Comparison of ENCODE assay signal across 29 cellular contexts in the genomic region with DNA sequence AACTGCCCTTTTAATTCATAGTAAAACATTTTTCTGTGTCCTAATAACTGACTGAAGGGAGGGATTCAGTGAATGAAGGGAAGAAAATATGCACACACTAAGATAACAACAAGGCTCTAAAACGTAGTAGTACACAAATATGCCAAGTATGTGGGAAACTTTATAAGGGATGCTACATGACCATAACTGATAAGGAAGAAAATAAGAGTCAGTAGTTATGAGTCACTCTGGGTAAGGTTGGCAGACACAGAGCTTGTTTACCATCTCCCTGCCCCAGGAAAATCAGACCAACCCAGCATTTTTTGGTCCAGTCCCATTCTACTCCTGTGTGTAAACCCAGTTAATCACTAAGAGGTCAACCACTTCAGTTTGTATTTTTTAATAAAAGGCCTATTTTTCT.
DNase-seq lines count a peak whose midpoint lies in the region; ATAC-seq and TF ChIP-seq lines count a peak whose summit lies in the region.
"Had no signal": no experiment of that assay in that cellular context is flagged by ENCODE, and none has a peak within 500 bp of the region (broad histone marks: within the 10 kb centered on the region; RNA-seq: fewer than 3 reads in every experiment).

No MANE protein-coding gene starts in this region.

- no peak overlapping the region for H3K4me3 ChIP-seq in astrocyte of the cerebellum (ENCODE audit: low read depth, low read length)
- no peak overlapping the region for H3K4me3 ChIP-seq in mesodermal cell (ENCODE audit: extremely low read depth, insufficient read depth, low read length, poor library complexity, severe bottlenecking)
- H3K4me3 ChIP-seq in ascending aorta, result no peak overlapping the region
- H3K4me3 ChIP-seq: gastrocnemius medialis, lung, Peyer's patch had no signal

- H3K27ac ChIP-seq in mesodermal cell (ENCODE audit: low read depth, low read length, severe bottlenecking) (peak overlapping the region; percentile 41), ascending aorta (no peak overlapping the region)
- H3K27ac ChIP-seq: gastrocnemius medialis, Peyer's patch had no signal

- ATAC-seq in GM21723 (IDR thresholded peaks at IDR 0.05; ENCODE audit: unreplicated experiment) (no peak), HG02642 (IDR thresholded peaks at IDR 0.05; ENCODE audit: poor library complexity, unreplicated experiment) (no peak)
- ATAC-seq: activated CD8-positive, alpha-beta memory T cell treated with anti-CD3 and anti-CD28 coated beads, Interleukin-2, amount 10 ng/mL, durations not matched to agents 7 days and 5 days; activated T-cell treated with anti-CD3 and anti-CD28 coated beads, Interleukin-2, amount 50 U/mL, for 4 hours; gastrocnemius medialis; natural killer cell treated with Interleukin-12 subunit alpha and Interleukin-12 subunit beta and Interleukin-15 and Interleukin-18, amount 100 ng/mL, for 72 hours; stimulated activated naive B cell treated with anti-CD40 and anti-IgM and Interleukin-4, amounts not matched to agents 10 μg/mL and 1 μg/mL and 100 μg/mL, for 72 hours had no signal

- DNase-seq in A172 (ENCODE audit: low spot score), result peak; percentile 95
- DNase-seq in NCI-H226, result peak; percentile 95
- DNase-seq in astrocyte of the cerebellum (ENCODE audit: low read depth), result peak; percentile 2
- DNase-seq in ascending aorta (ENCODE audit: low spot score in 2 of 2), result no peak
- DNase-seq in dedifferentiated amniotic fluid mesenchymal stem cell (ENCODE audit: extremely low spot score), result no peak
- DNase-seq: 8988T; activated CD4-positive, alpha-beta T cell treated with anti-CD3 and anti-CD28 coated beads, Interleukin-2, amount 50 U/mL, for 1 hour; activated CD8-positive, alpha-beta memory T cell treated with anti-CD3 and anti-CD28 coated beads, Interleukin-2, amount 10 ng/mL, durations not matched to agents 7 days and 5 days; activated gamma-delta T cell; activated naive CD8-positive, alpha-beta T cell treated with anti-CD3 and anti-CD28 coated beads for 36 hours; activated T-cell treated with anti-CD3 and anti-CD28 coated beads, Interleukin-2, amount 50 U/mL, for 4 hours; aorta; dermis blood vessel endothelial cell; DMS79; endodermal cell; gastrocnemius medialis; KBM-7; kidney glomerular epithelial cell; NCI-H2029; NCI-H69; Peyer's patch; SHP77 treated with DMSO at 0.1 percent for 48 hours; stimulated activated naive B cell treated with anti-CD40 and anti-IgM and Interleukin-4, amounts not matched to agents 10 μg/mL and 1 μg/mL and 100 μg/mL, for 72 hours; substantia nigra had no signal

- no CpG with 5 or more reads among the region's 1 CpG for WGBS in mesodermal cell (ENCODE audit: insufficient coverage in 2 of 2), 2 experiments

- H3K36me3 ChIP-seq in mesodermal cell (ENCODE audit: control insufficient read depth, insufficient read depth, low read length) (no peaks in the 10 kb centered on the region), ascending aorta (no peaks in the 10 kb centered on the region)
- H3K36me3 ChIP-seq: gastrocnemius medialis, Peyer's patch had no signal

- H3K4me1 ChIP-seq in mesodermal cell (ENCODE audit: control insufficient read depth, insufficient read depth, low read length, poor library complexity, severe bottlenecking), result peaks cover 8% of the 10 kb centered on the region
- no peaks in the 10 kb centered on the region for H3K4me1 ChIP-seq in ascending aorta
- H3K4me1 ChIP-seq: gastrocnemius medialis, Peyer's patch had no signal

- peaks cover 6% of the 10 kb centered on the region for H3K9me3 ChIP-seq in mesodermal cell (ENCODE audit: control insufficient read depth, low read length)
- H3K9me3 ChIP-seq in ascending aorta, result no peaks in the 10 kb centered on the region
- H3K9me3 ChIP-seq: gastrocnemius medialis, Peyer's patch had no signal

- H3K27me3 ChIP-seq in ascending aorta, result no peaks in the 10 kb centered on the region
- H3K27me3 ChIP-seq: gastrocnemius medialis, Peyer's patch had no signal

- in situ Hi-C loops in astrocyte of the cerebellum (cut with HindIII; ENCODE audit: low sequenced_read_pairs), result no loop called here

- TF ChIP-seq CTCF in astrocyte of the cerebellum (IDR thresholded peaks at IDR 0.05; ENCODE audit: low read depth, low read length, missing control alignments), result no peak
- TF ChIP-seq CTCF in ascending aorta (IDR thresholded peaks at IDR 0.05), result no peak

- intact Hi-C loops in ascending aorta (cut with DNase I), result no loop called here

Comparison
In these comparisons a context has a peak if more than half of its experiments do, and no peak if none do; other contexts are left out.
1. DNase-seq: peak in A172 (single experiment), NCI-H226 (single experiment) and astrocyte of the cerebellum (single experiment); none in ascending aorta (0 of 2) and dedifferentiated amniotic fluid mesenchymal stem cell (single experiment).